In the genomic region with DNA sequence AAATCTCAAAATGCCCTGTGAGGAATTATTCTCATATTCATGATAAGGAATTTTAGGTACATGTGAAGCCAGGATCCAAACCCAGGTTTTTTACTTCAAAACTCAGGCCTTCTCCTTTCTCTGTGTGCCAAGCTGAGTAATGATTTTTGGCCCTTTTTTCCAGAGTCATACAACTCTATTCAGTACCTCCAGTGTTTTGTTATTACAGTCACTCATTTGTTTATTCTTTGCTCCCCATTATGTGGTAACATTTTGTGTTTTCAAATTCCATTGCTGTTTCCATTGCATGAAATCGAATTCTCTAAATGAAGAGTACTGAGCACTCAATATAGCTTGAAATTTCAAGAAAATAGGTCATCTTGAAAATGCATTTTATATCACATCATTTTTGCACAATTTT, we compare ENCODE assay signal across 27 cellular contexts.
DNase-seq lines count a peak whose midpoint lies in the region; ATAC-seq and TF ChIP-seq lines count a peak whose summit lies in the region.
"Had no signal": no experiment of that assay in that cellular context is flagged by ENCODE, and none has a peak within 500 bp of the region (broad histone marks: within the 10 kb centered on the region; RNA-seq: fewer than 3 reads in every experiment).

No MANE protein-coding gene starts in this region.

- no peak overlapping the region for H2AFZ ChIP-seq in mammary epithelial cell (ENCODE audit: low read depth, low read length)

- no peaks in the 10 kb centered on the region for H3K27me3 ChIP-seq in mammary epithelial cell (ENCODE audit: insufficient read depth, low read length)

- H3K27me3 Mint-ChIP-seq in MCF 10A (ENCODE audit: insufficient read depth, unreplicated experiment) = no peaks in the 10 kb centered on the region
- H3K27me3 Mint-ChIP-seq: CD8-positive, alpha-beta memory T cell had no signal

- H3K9ac ChIP-seq in mammary epithelial cell (ENCODE audit: insufficient read depth, low read length) = no peak overlapping the region

- peak; percentile 6 for DNase-seq in MCF 10A (ENCODE audit: unreplicated experiment)
- no peak for DNase-seq in mammary epithelial cell
- peak; percentile 15 for DNase-seq in astrocyte of the spinal cord (ENCODE audit: low read depth, low spot score)
- DNase-seq in fibroblast of the aortic adventitia (ENCODE audit: low read depth) = peak; percentile 3
- no peak for DNase-seq in cortex of kidney (lab: John Stamatoyannopoulos, UW)
- DNase-seq in stimulated activated naive CD4-positive, alpha-beta T cell treated with Interleukin-2 at 50 U/mL for 16 hours (lab: John Stamatoyannopoulos, UW) = no peak
- DNase-seq: 8988T; Calu3; CD8-positive, alpha-beta memory T cell; GDM1; H7; KG1; MV-4-11; NCI-H1105 treated with DMSO at 0.1 percent for 48 hours; NCI-H1694; NCI-H2081; NCI-H2171; NCI-H345; NCI-H524; NCI-H774; NK-92 treated with Interleukin-12 subunit alpha and Interleukin-12 subunit beta, amount 100 ng/mL, for 24 hours; SIG-M5 had no signal

- no peaks in the 10 kb centered on the region for H3K4me1 ChIP-seq in mammary epithelial cell (ENCODE audit: insufficient read depth, low read length)

- no peaks in the 10 kb centered on the region for H3K79me2 ChIP-seq in mammary epithelial cell (ENCODE audit: insufficient read depth, low read length)

- TF ChIP-seq CTCF in MCF 10A (IDR thresholded peaks at IDR 0.05; ENCODE audit: unreplicated experiment) (no peak), mammary epithelial cell (conservative IDR thresholded peaks at IDR 0.05 in 1 of 2, IDR thresholded peaks at IDR 0.05 in 1 of 2; ENCODE audit: extremely low read depth in 1 of 2, insufficient read depth in 1 of 2, low read depth in 1 of 2, low read length in 2 of 2) (no peak), astrocyte of the spinal cord (IDR thresholded peaks at IDR 0.05; ENCODE audit: low read depth, low read length) (no peak), fibroblast of the aortic adventitia (IDR thresholded peaks at IDR 0.05; ENCODE audit: insufficient read depth, low read length) (no peak)

- H3K4me2 ChIP-seq in mammary epithelial cell (ENCODE audit: insufficient read depth, low read depth, low read length) = no peak overlapping the region

- no peak overlapping the region for H3K4me3 Mint-ChIP-seq in MCF 10A (ENCODE audit: unreplicated experiment)
- H3K4me3 Mint-ChIP-seq: CD8-positive, alpha-beta memory T cell had no signal

- no peaks in the 10 kb centered on the region for H3K36me3 Mint-ChIP-seq in MCF 10A (ENCODE audit: insufficient read depth, unreplicated experiment)

- no peak overlapping the region for H3K27ac ChIP-seq in mammary epithelial cell (ENCODE audit: insufficient read depth, low read depth, low read length)
- H3K27ac ChIP-seq: C4-2B had no signal

- CTCF ChIA-PET in MCF 10A (lab: Yijun Ruan, JAX) (no interaction called here), mammary epithelial cell (lab: Charles Lee; ENCODE audit: low non-redundant PET) (no interaction called here)

- H3K4me3 ChIP-seq in mammary epithelial cell (replicated peaks in 1 of 3; ENCODE audit: insufficient read depth in 1 of 3, low read depth in 2 of 3, low read length in 3 of 3) (no peak overlapping the region), astrocyte of the spinal cord (ENCODE audit: low read depth, low read length) (no peak overlapping the region), fibroblast of the aortic adventitia (ENCODE audit: low read depth, low read length) (no peak overlapping the region)

- POLR2A ChIA-PET in MCF 10A (lab: Yijun Ruan, JAX) = no interaction called here

- no peaks in the 10 kb centered on the region for H3K4me1 Mint-ChIP-seq in MCF 10A (ENCODE audit: insufficient read depth, unreplicated experiment)

- dilution Hi-C loops in mammary epithelial cell (cut with HindIII; ENCODE audit: low sequenced_read_pairs) = no loop called here

- in situ Hi-C loops in mammary epithelial cell (cut with MboI; ENCODE audit: low sequenced_read_pairs in 2 of 2) (no loop called here), astrocyte of the spinal cord (cut with HindIII; ENCODE audit: low sequenced_read_pairs) (no loop called here)

- H3K27ac Mint-ChIP-seq in MCF 10A (ENCODE audit: low read depth, unreplicated experiment) = no peak overlapping the region
- H3K27ac Mint-ChIP-seq: CD8-positive, alpha-beta memory T cell had no signal

- no peaks in the 10 kb centered on the region for H3K9me3 ChIP-seq in mammary epithelial cell (replicated peaks; ENCODE audit: insufficient read depth, low read length)

- H3K9me3 Mint-ChIP-seq in MCF 10A (ENCODE audit: unreplicated experiment) = peaks cover 26% of the 10 kb centered on the region

- 82% methylated on average over 1 of the region's 1 CpG for WGBS in mammary epithelial cell (ENCODE audit: low coverage, missing lambda C conversion rate)

- BruUV-seq in MCF 10A (replicated peaks; lab: Mats Ljungman, UMichigan) (no TSS peak), mammary epithelial cell (replicated peaks; lab: Mats Ljungman, UMichigan) (no TSS peak)

- intact Hi-C loops in MCF 10A (cut with micrococcal nuclease) (no loop called here), mammary epithelial cell (cut with micrococcal nuclease) (no loop called here)

- H3K36me3 ChIP-seq in mammary epithelial cell (ENCODE audit: insufficient read depth, low read length) = no peaks in the 10 kb centered on the region

- no peak for ATAC-seq in HG03159 (IDR thresholded peaks at IDR 0.05; ENCODE audit: unreplicated experiment)
- ATAC-seq in GM19395 (IDR thresholded peaks at IDR 0.05; ENCODE audit: unreplicated experiment) = no peak
- ATAC-seq: Panc1, SK-N-SH treated with all-trans-retinoic acid at 6 μM for 48 hours had no signal

- H4K20me1 ChIP-seq in mammary epithelial cell (ENCODE audit: insufficient read depth, low read length) = no peaks in the 10 kb centered on the region

Comparison
In these comparisons a context has a peak if more than half of its experiments do, and no peak if none do; other contexts are left out.
1. DNase-seq: peak in MCF 10A (single experiment), astrocyte of the spinal cord (single experiment) and fibroblast of the aortic adventitia (single experiment); none in mammary epithelial cell (single experiment), cortex of kidney (single experiment) and stimulated activated naive CD4-positive, alpha-beta T cell treated with Interleukin-2 at 50 U/mL for 16 hours (single experiment).